ENCODE assay signal across 18 cellular contexts in genomic region chr3:113270786-113271185, GRCh38. TPM values are rescaled to one million over a fixed set of nuclear protein-coding genes. Genes with fewer than 3 reads are reported as not detected.
DNase-seq lines count a peak whose midpoint lies in the region; ATAC-seq and TF ChIP-seq lines count a peak whose summit lies in the region.
"Had no signal": no experiment of that assay in that cellular context is flagged by ENCODE, and none has a peak within 500 bp of the region (broad histone marks: within the 10 kb centered on the region; RNA-seq: fewer than 3 reads in every experiment).

No MANE protein-coding gene starts in this region.

- no peak overlapping the region for H3K27ac Mint-ChIP-seq in activated T-cell treated with anti-CD3 and anti-CD28 coated beads, Interleukin-2, amount 50 U/mL, for 24 hours
- no peak overlapping the region for H3K27ac Mint-ChIP-seq in activated naive CD8-positive, alpha-beta T cell treated with anti-CD3 and anti-CD28 coated beads for 36 hours
- H3K27ac Mint-ChIP-seq: IgD-negative memory B cell had no signal

- H2BK12ac ChIP-seq in mesenchymal stem cell (ENCODE audit: low read length in 2 of 2), result no peak overlapping the region

- no peaks in the 10 kb centered on the region for H3K9me3 Mint-ChIP-seq in activated T-cell treated with anti-CD3 and anti-CD28 coated beads, Interleukin-2, amount 50 U/mL, for 24 hours
- H3K9me3 Mint-ChIP-seq in activated naive CD8-positive, alpha-beta T cell treated with anti-CD3 and anti-CD28 coated beads for 36 hours, result no peaks in the 10 kb centered on the region
- H3K9me3 Mint-ChIP-seq: CD8-positive, alpha-beta memory T cell; IgD-negative memory B cell had no signal

- no peak overlapping the region for H2BK15ac ChIP-seq in mesenchymal stem cell (ENCODE audit: low read depth, poor library complexity, severe bottlenecking)

- DNase-seq in body of pancreas, result no peak
- DNase-seq in esophagus squamous epithelium (lab: John Stamatoyannopoulos, UW), result no peak
- DNase-seq in mesenchymal stem cell, result no peak
- no peak for DNase-seq in stomach
- no peak for DNase-seq in activated T-cell treated with anti-CD3 and anti-CD28 coated beads, Interleukin-2, amount 50 U/mL, for 24 hours
- DNase-seq in smooth muscle cell (lab: John Stamatoyannopoulos, UW; ENCODE audit: unreplicated experiment), result no peak
- no peak for DNase-seq in activated naive CD8-positive, alpha-beta T cell treated with anti-CD3 and anti-CD28 coated beads for 36 hours
- DNase-seq: AML-193; Calu3; CD8-positive, alpha-beta memory T cell; MV-4-11; NCI-H1105 treated with DMSO at 0.1 percent for 48 hours; NCI-H2029 treated with DMSO at 0.1 percent for 48 hours; NCI-H226 had no signal

- no peak overlapping the region for H2AK5ac ChIP-seq in mesenchymal stem cell (ENCODE audit: low read length, severe bottlenecking)

- H2AFZ ChIP-seq in mesenchymal stem cell (ENCODE audit: low read depth, low read length) (no peak overlapping the region), smooth muscle cell (ENCODE audit: low read depth) (no peak overlapping the region)

- H3K9ac ChIP-seq in mesenchymal stem cell (ENCODE audit: low read length) (peak overlapping the region; percentile 35), smooth muscle cell (ENCODE audit: low read depth) (no peak overlapping the region)

- TF ChIP-seq POLR2A in body of pancreas (IDR thresholded peaks at IDR 0.05) (no peak), esophagus squamous epithelium (IDR thresholded peaks at IDR 0.05) (no peak), stomach (IDR thresholded peaks at IDR 0.05) (no peak)

- H3K9me3 ChIP-seq in body of pancreas (no peaks in the 10 kb centered on the region), esophagus squamous epithelium (no peaks in the 10 kb centered on the region), mesenchymal stem cell (ENCODE audit: control insufficient read depth, low read length) (no peaks in the 10 kb centered on the region), stomach (no peaks in the 10 kb centered on the region), smooth muscle cell (replicated peaks; ENCODE audit: low read depth) (no peaks in the 10 kb centered on the region)

- WGBS in body of pancreas, 2 donors, result 87 to 95% methylated on average over 7 to 9 of the region's 9 CpGs
- WGBS in esophagus squamous epithelium, 2 donors, result 9 to 70% methylated on average over 4 of the region's 9 CpGs
- WGBS in mesenchymal stem cell, result 96% methylated on average over 9 of the region's 9 CpGs
- 78 to 91% (median 89%) methylated on average over 9 of the region's 9 CpGs for WGBS in stomach, 5 donors
- 99% methylated on average over 9 of the region's 9 CpGs for WGBS in smooth muscle cell (ENCODE audit: low lambda C conversion rate)

- intact Hi-C loops in body of pancreas (cut with DNase I), result no loop called here
- intact Hi-C loops in esophagus squamous epithelium (cut with DNase I), result no loop called here
- intact Hi-C loops in stomach (cut with DNase I; ENCODE audit: low total_unique reads), result no loop called here

- no peak overlapping the region for H3K4me3 Mint-ChIP-seq in activated T-cell treated with anti-CD3 and anti-CD28 coated beads, Interleukin-2, amount 50 U/mL, for 24 hours
- H3K4me3 Mint-ChIP-seq in activated naive CD8-positive, alpha-beta T cell treated with anti-CD3 and anti-CD28 coated beads for 36 hours, result no peak overlapping the region
- H3K4me3 Mint-ChIP-seq: CD8-positive, alpha-beta memory T cell; IgD-negative memory B cell had no signal

- H3K79me1 ChIP-seq in mesenchymal stem cell (replicated peaks; ENCODE audit: low read length, poor library complexity, severe bottlenecking), result no peaks in the 10 kb centered on the region

- H3K27me3 Mint-ChIP-seq in activated T-cell treated with anti-CD3 and anti-CD28 coated beads, Interleukin-2, amount 50 U/mL, for 24 hours, result peaks cover 2% of the 10 kb centered on the region
- no peaks in the 10 kb centered on the region for H3K27me3 Mint-ChIP-seq in activated naive CD8-positive, alpha-beta T cell treated with anti-CD3 and anti-CD28 coated beads for 36 hours

- H3K18ac ChIP-seq in mesenchymal stem cell (ENCODE audit: low read depth in 1 of 2, low read length in 2 of 2), result no peak overlapping the region

- ATAC-seq in body of pancreas, result no peak
- no peak for ATAC-seq in GM21529 (IDR thresholded peaks at IDR 0.05; ENCODE audit: unreplicated experiment)

- H3K4ac ChIP-seq in mesenchymal stem cell (ENCODE audit: low read depth in 1 of 2, low read length in 2 of 2), result no peak overlapping the region

- H2BK120ac ChIP-seq in mesenchymal stem cell (ENCODE audit: low read depth, low read length), result no peak overlapping the region

- peaks cover 57% of the 10 kb centered on the region for H3K4me1 ChIP-seq in body of pancreas
- H3K4me1 ChIP-seq in esophagus squamous epithelium, result peaks cover 6 to 79% (median 36%) of the 10 kb centered on the region in 3 donors
- peaks cover 8% of the 10 kb centered on the region for H3K4me1 ChIP-seq in mesenchymal stem cell (ENCODE audit: control insufficient read depth, insufficient read depth, low read depth, low read length)
- H3K4me1 ChIP-seq in stomach, result peaks cover 9 to 57% (median 22%) of the 10 kb centered on the region in 4 donors
- H3K4me1 ChIP-seq in smooth muscle cell (ENCODE audit: low read depth), result peaks cover 28% of the 10 kb centered on the region

- H3K36me3 ChIP-seq in body of pancreas (replicated peaks in 1 of 2; ENCODE audit: insufficient read depth in 1 of 2, low read depth in 2 of 2), result no peaks in the 10 kb centered on the region
- peaks cover 5 to 70% (median 10%) of the 10 kb centered on the region in 3 donors for H3K36me3 ChIP-seq in esophagus squamous epithelium
- peaks cover 57 to 87% of the 10 kb centered on the region in 2 experiments for H3K36me3 ChIP-seq in mesenchymal stem cell (ENCODE audit: control insufficient read depth in 1 of 2, insufficient read depth in 2 of 2, low read depth in 1 of 2, low read length in 2 of 2)
- H3K36me3 ChIP-seq in stomach, result peaks cover 11 to 65% (median 53%) of the 10 kb centered on the region in 4 donors
- H3K36me3 ChIP-seq in smooth muscle cell (ENCODE audit: low read depth), result peaks cover 6% of the 10 kb centered on the region

- H3K4me3 ChIP-seq in body of pancreas, result no peak overlapping the region
- no peak overlapping the region for H3K4me3 ChIP-seq in esophagus squamous epithelium
- H3K4me3 ChIP-seq in mesenchymal stem cell (ENCODE audit: insufficient read depth in 1 of 2, low read depth in 1 of 2, low read length in 2 of 2), result no peak overlapping the region
- H3K4me3 ChIP-seq in stomach, result no peak overlapping the region
- no peak overlapping the region for H3K4me3 ChIP-seq in smooth muscle cell

- no peaks in the 10 kb centered on the region for H3K36me3 Mint-ChIP-seq in activated T-cell treated with anti-CD3 and anti-CD28 coated beads, Interleukin-2, amount 50 U/mL, for 24 hours (ENCODE audit: low read depth)
- no peaks in the 10 kb centered on the region for H3K36me3 Mint-ChIP-seq in activated naive CD8-positive, alpha-beta T cell treated with anti-CD3 and anti-CD28 coated beads for 36 hours
- H3K36me3 Mint-ChIP-seq: CD8-positive, alpha-beta memory T cell; IgD-negative memory B cell had no signal

- H3K14ac ChIP-seq in mesenchymal stem cell (ENCODE audit: low read length in 2 of 2), result no peak overlapping the region

- no peaks in the 10 kb centered on the region for H3K27me3 ChIP-seq in body of pancreas
- no peaks in the 10 kb centered on the region for H3K27me3 ChIP-seq in esophagus squamous epithelium
- no peaks in the 10 kb centered on the region for H3K27me3 ChIP-seq in mesenchymal stem cell (ENCODE audit: control insufficient read depth in 1 of 2, insufficient read depth in 1 of 2, low read length in 2 of 2)
- H3K27me3 ChIP-seq in stomach, result no peaks in the 10 kb centered on the region
- no peaks in the 10 kb centered on the region for H3K27me3 ChIP-seq in smooth muscle cell (ENCODE audit: low read depth)

- TF ChIP-seq EP300 in stomach (IDR thresholded peaks at IDR 0.05), result no peak

- no peak overlapping the region for H2BK5ac ChIP-seq in mesenchymal stem cell (ENCODE audit: low read depth, low read length, poor library complexity, severe bottlenecking)

- H4K91ac ChIP-seq in mesenchymal stem cell (ENCODE audit: low read length), result no peak overlapping the region

- no peaks in the 10 kb centered on the region for H3K4me1 Mint-ChIP-seq in activated T-cell treated with anti-CD3 and anti-CD28 coated beads, Interleukin-2, amount 50 U/mL, for 24 hours (ENCODE audit: low read depth)
- H3K4me1 Mint-ChIP-seq in activated naive CD8-positive, alpha-beta T cell treated with anti-CD3 and anti-CD28 coated beads for 36 hours, result no peaks in the 10 kb centered on the region

- H3K23ac ChIP-seq in mesenchymal stem cell (ENCODE audit: low read length in 2 of 2), result no peak overlapping the region

- H3K4me2 ChIP-seq in mesenchymal stem cell (ENCODE audit: low read length, poor library complexity, severe bottlenecking), result no peak overlapping the region
- H3K4me2 ChIP-seq in smooth muscle cell, result no peak overlapping the region

- no peaks in the 10 kb centered on the region for H4K20me1 ChIP-seq in smooth muscle cell (ENCODE audit: low read depth)

- no peaks in the 10 kb centered on the region for H3K79me2 ChIP-seq in smooth muscle cell (ENCODE audit: low read depth)

- no peak for TF ChIP-seq CTCF in body of pancreas (IDR thresholded peaks at IDR 0.05)
- TF ChIP-seq CTCF in esophagus squamous epithelium (IDR thresholded peaks at IDR 0.05), result no peak
- TF ChIP-seq CTCF in stomach (IDR thresholded peaks at IDR 0.05), result no peak
- TF ChIP-seq CTCF in smooth muscle cell (IDR thresholded peaks at IDR 0.05; ENCODE audit: borderline replicate concordance, insufficient read depth, poor library complexity, severe bottlenecking), result no peak

- H3F3A ChIP-seq in smooth muscle cell (ENCODE audit: low read depth), result no peaks in the 10 kb centered on the region

- H3K27ac ChIP-seq in body of pancreas, result peak overlapping the region; percentile 42 to 74 (median 63)
- H3K27ac ChIP-seq in esophagus squamous epithelium, result peak overlapping the region; percentile 28 to 66 (median 57)
- H3K27ac ChIP-seq in mesenchymal stem cell (ENCODE audit: low read length, poor library complexity, severe bottlenecking), result no peak overlapping the region
- H3K27ac ChIP-seq in stomach, result peak overlapping the region in 4 of 5 donors; percentile 10 to 60 (median 31)
- no peak overlapping the region for H3K27ac ChIP-seq in smooth muscle cell (ENCODE audit: low read depth)
- H3K27ac ChIP-seq: RWPE1 had no signal

- no peak overlapping the region for H4K8ac ChIP-seq in mesenchymal stem cell (ENCODE audit: low read length)

RNA-seq across cellular contexts. Expression of gene BOC, which starts 59.4 kb away (rescaled TPM):
- total RNA-seq in body of pancreas (10 to 100 TPM; 22.7 to 29.6 TPM), esophagus squamous epithelium (10 to 100 TPM; 13.7 to 75.7 (median 24.1) TPM), stomach (10 to 100 TPM in 4 of 5 donors, 1 to 10 TPM in 1; 9.8 to 51.3 (median 32.2) TPM), smooth muscle cell (16.7 and 19.5 TPM in 2 replicates)
- polyA plus RNA-seq in mesenchymal stem cell (2013, experiment 1 of 2), result 40.7 TPM
- 41.6 TPM for polyA plus RNA-seq in mesenchymal stem cell (2013, experiment 2 of 2)
- polyA plus RNA-seq in stomach (10 to 100 TPM in 1 of 3 donors, 1 to 10 TPM in 2; 5.2 to 17.5 (median 8.8) TPM), smooth muscle cell (31.2 and 31.4 TPM in 2 replicates)
- total RNA-seq in activated naive CD8-positive, alpha-beta T cell treated with anti-CD3 and anti-CD28 coated beads for 36 hours, result under 1 TPM in 1 of 2 experiments, not detected in 1; 0.44 TPM
- total RNA-seq: CD8-positive, alpha-beta memory T cell; G401 had no signal
- polyA plus RNA-seq: CD8-positive, alpha-beta memory T cell had no signal

Comparison
In these comparisons a context has a peak if more than half of its experiments do, and no peak if none do; other contexts are left out.
1. H3K27ac ChIP-seq: peak in body of pancreas (4 of 4), esophagus squamous epithelium (4 of 4) and stomach (4 of 5); none in mesenchymal stem cell (single experiment) and smooth muscle cell (single experiment).
2. RNA of gene BOC, which starts 59.4 kb away (total RNA-seq): 9.8 to 51.3 TPM in stomach, 13.7 to 75.7 TPM in esophagus squamous epithelium, 22.7 to 29.6 TPM in body of pancreas and 16.7 to 19.5 TPM in smooth muscle cell; 0.44 TPM in activated naive CD8-positive, alpha-beta T cell treated with anti-CD3 and anti-CD28 coated beads for 36 hours; every median in the first group is over 4 times any median in the second.